1 cellular context compared by ENCODE assay signal in the genomic region with DNA sequence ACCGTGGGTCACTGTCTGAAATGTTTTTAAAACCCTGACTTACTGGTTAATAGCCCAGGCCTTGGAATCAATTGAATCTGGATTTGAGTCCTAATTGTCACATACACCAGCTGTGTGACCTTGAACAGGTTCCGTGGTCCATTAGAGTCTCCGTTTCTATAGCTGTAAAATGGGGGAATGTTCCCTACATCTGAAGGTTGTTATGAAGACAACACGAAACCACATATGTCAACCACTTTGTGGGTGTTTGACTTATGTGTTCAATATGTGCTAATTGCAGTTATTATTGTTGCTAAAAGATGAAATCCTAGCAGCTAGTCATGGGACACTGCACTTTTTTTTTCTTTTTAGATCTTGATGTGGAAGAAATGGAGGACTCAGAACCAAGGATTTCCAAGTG.
TF ChIP-seq lines count a peak whose summit lies in the region.

No MANE protein-coding gene starts in this region.

TF ChIP-seq in GM12878, 131 proteins besides CTCF, POLR2A, EP300 and RAD21 (continued from another document and continues in another):
- TF ChIP-seq, protein P1, sequence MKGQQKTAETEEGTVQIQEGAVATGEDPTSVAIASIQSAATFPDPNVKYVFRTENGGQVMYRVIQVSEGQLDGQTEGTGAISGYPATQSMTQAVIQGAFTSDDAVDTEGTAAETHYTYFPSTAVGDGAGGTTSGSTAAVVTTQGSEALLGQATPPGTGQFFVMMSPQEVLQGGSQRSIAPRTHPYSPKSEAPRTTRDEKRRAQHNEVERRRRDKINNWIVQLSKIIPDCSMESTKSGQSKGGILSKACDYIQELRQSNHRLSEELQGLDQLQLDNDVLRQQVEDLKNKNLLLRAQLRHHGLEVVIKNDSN (IDR thresholded peaks at IDR 0.05; ENCODE audit: borderline replicate concordance, extremely low read length, insufficient read depth, low read depth, low read length): no peak
- peak; percentile 56 for TF ChIP-seq NR2F1 (conservative IDR thresholded peaks at IDR 0.05)
- TF ChIP-seq, protein P2, sequence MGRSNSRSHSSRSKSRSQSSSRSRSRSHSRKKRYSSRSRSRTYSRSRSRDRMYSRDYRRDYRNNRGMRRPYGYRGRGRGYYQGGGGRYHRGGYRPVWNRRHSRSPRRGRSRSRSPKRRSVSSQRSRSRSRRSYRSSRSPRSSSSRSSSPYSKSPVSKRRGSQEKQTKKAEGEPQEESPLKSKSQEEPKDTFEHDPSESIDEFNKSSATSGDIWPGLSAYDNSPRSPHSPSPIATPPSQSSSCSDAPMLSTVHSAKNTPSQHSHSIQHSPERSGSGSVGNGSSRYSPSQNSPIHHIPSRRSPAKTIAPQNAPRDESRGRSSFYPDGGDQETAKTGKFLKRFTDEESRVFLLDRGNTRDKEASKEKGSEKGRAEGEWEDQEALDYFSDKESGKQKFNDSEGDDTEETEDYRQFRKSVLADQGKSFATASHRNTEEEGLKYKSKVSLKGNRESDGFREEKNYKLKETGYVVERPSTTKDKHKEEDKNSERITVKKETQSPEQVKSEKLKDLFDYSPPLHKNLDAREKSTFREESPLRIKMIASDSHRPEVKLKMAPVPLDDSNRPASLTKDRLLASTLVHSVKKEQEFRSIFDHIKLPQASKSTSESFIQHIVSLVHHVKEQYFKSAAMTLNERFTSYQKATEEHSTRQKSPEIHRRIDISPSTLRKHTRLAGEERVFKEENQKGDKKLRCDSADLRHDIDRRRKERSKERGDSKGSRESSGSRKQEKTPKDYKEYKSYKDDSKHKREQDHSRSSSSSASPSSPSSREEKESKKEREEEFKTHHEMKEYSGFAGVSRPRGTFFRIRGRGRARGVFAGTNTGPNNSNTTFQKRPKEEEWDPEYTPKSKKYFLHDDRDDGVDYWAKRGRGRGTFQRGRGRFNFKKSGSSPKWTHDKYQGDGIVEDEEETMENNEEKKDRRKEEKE (IDR thresholded peaks at IDR 0.05): no peak
- TF ChIP-seq, protein P3, sequence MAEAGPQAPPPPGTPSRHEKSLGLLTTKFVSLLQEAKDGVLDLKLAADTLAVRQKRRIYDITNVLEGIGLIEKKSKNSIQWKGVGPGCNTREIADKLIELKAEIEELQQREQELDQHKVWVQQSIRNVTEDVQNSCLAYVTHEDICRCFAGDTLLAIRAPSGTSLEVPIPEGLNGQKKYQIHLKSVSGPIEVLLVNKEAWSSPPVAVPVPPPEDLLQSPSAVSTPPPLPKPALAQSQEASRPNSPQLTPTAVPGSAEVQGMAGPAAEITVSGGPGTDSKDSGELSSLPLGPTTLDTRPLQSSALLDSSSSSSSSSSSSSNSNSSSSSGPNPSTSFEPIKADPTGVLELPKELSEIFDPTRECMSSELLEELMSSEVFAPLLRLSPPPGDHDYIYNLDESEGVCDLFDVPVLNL (IDR thresholded peaks at IDR 0.05; ENCODE audit: low read depth, low read length): no peak
- TF ChIP-seq ZNF622 (IDR thresholded peaks at IDR 0.05): no peak
- TF ChIP-seq ESRRA (IDR thresholded peaks at IDR 0.05; ENCODE audit: low read length): peak; percentile 93
- TF ChIP-seq, protein P4, sequence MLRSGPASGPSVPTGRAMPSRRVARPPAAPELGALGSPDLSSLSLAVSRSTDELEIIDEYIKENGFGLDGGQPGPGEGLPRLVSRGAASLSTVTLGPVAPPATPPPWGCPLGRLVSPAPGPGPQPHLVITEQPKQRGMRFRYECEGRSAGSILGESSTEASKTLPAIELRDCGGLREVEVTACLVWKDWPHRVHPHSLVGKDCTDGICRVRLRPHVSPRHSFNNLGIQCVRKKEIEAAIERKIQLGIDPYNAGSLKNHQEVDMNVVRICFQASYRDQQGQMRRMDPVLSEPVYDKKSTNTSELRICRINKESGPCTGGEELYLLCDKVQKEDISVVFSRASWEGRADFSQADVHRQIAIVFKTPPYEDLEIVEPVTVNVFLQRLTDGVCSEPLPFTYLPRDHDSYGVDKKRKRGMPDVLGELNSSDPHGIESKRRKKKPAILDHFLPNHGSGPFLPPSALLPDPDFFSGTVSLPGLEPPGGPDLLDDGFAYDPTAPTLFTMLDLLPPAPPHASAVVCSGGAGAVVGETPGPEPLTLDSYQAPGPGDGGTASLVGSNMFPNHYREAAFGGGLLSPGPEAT (IDR thresholded peaks at IDR 0.05; ENCODE audit: low read depth): no peak; the same call in 1 of the 2 replicates
- TF ChIP-seq SREBF1 (IDR thresholded peaks at IDR 0.05; ENCODE audit: low read length): no peak
- TF ChIP-seq, protein P5, sequence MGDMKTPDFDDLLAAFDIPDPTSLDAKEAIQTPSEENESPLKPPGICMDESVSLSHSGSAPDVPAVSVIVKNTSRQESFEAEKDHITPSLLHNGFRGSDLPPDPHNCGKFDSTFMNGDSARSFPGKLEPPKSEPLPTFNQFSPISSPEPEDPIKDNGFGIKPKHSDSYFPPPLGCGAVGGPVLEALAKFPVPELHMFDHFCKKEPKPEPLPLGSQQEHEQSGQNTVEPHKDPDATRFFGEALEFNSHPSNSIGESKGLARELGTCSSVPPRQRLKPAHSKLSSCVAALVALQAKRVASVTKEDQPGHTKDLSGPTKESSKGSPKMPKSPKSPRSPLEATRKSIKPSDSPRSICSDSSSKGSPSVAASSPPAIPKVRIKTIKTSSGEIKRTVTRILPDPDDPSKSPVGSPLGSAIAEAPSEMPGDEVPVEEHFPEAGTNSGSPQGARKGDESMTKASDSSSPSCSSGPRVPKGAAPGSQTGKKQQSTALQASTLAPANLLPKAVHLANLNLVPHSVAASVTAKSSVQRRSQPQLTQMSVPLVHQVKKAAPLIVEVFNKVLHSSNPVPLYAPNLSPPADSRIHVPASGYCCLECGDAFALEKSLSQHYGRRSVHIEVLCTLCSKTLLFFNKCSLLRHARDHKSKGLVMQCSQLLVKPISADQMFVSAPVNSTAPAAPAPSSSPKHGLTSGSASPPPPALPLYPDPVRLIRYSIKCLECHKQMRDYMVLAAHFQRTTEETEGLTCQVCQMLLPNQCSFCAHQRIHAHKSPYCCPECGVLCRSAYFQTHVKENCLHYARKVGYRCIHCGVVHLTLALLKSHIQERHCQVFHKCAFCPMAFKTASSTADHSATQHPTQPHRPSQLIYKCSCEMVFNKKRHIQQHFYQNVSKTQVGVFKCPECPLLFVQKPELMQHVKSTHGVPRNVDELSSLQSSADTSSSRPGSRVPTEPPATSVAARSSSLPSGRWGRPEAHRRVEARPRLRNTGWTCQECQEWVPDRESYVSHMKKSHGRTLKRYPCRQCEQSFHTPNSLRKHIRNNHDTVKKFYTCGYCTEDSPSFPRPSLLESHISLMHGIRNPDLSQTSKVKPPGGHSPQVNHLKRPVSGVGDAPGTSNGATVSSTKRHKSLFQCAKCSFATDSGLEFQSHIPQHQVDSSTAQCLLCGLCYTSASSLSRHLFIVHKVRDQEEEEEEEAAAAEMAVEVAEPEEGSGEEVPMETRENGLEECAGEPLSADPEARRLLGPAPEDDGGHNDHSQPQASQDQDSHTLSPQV (IDR thresholded peaks at IDR 0.05): no peak
- no peak for TF ChIP-seq POLR2AphosphoS5 (IDR thresholded peaks at IDR 0.05; ENCODE audit: low read length)
- TF ChIP-seq YY1 (IDR thresholded peaks at IDR 0.05; ENCODE audit: low read depth, low read length): no peak
- no peak for TF ChIP-seq ASH2L (IDR thresholded peaks at IDR 0.05; ENCODE audit: borderline replicate concordance, low read depth)
- TF ChIP-seq ZNF217 (IDR thresholded peaks at IDR 0.05): 0 out of 2 replicates have a peak, but pooled peaks have one; percentile 47
- TF ChIP-seq RBBP5 (conservative IDR thresholded peaks at IDR 0.05): no peak
- TF ChIP-seq, protein P6, sequence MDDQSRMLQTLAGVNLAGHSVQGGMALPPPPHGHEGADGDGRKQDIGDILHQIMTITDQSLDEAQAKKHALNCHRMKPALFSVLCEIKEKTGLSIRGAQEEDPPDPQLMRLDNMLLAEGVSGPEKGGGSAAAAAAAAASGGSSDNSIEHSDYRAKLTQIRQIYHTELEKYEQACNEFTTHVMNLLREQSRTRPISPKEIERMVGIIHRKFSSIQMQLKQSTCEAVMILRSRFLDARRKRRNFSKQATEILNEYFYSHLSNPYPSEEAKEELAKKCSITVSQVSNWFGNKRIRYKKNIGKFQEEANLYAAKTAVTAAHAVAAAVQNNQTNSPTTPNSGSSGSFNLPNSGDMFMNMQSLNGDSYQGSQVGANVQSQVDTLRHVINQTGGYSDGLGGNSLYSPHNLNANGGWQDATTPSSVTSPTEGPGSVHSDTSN (IDR thresholded peaks at IDR 0.05; ENCODE audit: insufficient replicate concordance, low read depth, low read length): peak; percentile 33
- peak; percentile 73 to 75; a peak in 3 of 4 replicates for TF ChIP-seq IKZF2 (IDR thresholded peaks at IDR 0.05)
- TF ChIP-seq BHLHE40 (IDR thresholded peaks at IDR 0.05; ENCODE audit: borderline replicate concordance in 1 of 2, low read depth in 2 of 2, low read length in 1 of 2): no peak
- no peak for TF ChIP-seq SIX5 (IDR thresholded peaks at IDR 0.05; ENCODE audit: low read depth, low read length, severe bottlenecking)
- TF ChIP-seq, protein P7, sequence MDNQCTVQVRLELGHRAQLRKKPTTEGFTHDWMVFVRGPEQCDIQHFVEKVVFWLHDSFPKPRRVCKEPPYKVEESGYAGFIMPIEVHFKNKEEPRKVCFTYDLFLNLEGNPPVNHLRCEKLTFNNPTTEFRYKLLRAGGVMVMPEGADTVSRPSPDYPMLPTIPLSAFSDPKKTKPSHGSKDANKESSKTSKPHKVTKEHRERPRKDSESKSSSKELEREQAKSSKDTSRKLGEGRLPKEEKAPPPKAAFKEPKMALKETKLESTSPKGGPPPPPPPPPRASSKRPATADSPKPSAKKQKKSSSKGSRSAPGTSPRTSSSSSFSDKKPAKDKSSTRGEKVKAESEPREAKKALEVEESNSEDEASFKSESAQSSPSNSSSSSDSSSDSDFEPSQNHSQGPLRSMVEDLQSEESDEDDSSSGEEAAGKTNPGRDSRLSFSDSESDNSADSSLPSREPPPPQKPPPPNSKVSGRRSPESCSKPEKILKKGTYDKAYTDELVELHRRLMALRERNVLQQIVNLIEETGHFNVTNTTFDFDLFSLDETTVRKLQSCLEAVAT (IDR thresholded peaks at IDR 0.05): peak; percentile 77
- TF ChIP-seq, protein P8, sequence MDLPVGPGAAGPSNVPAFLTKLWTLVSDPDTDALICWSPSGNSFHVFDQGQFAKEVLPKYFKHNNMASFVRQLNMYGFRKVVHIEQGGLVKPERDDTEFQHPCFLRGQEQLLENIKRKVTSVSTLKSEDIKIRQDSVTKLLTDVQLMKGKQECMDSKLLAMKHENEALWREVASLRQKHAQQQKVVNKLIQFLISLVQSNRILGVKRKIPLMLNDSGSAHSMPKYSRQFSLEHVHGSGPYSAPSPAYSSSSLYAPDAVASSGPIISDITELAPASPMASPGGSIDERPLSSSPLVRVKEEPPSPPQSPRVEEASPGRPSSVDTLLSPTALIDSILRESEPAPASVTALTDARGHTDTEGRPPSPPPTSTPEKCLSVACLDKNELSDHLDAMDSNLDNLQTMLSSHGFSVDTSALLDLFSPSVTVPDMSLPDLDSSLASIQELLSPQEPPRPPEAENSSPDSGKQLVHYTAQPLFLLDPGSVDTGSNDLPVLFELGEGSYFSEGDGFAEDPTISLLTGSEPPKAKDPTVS (IDR thresholded peaks at IDR 0.05; ENCODE audit: low read depth, low read length): no peak
- peak; percentile 47; the same call in 1 of the 2 replicates for TF ChIP-seq NBN (IDR thresholded peaks at IDR 0.05)
- TF ChIP-seq KAT2A (conservative IDR thresholded peaks at IDR 0.05; ENCODE audit: control insufficient read depth, low read depth, low read length): no peak
- TF ChIP-seq DPF2 (IDR thresholded peaks at IDR 0.05): 0 out of 2 replicates have a peak, but pooled peaks have one; percentile 46
- TF ChIP-seq, protein P9, sequence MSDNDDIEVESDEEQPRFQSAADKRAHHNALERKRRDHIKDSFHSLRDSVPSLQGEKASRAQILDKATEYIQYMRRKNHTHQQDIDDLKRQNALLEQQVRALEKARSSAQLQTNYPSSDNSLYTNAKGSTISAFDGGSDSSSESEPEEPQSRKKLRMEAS (IDR thresholded peaks at IDR 0.05; ENCODE audit: low read depth, low read length): no peak
- no peak for TF ChIP-seq MEF2A (IDR thresholded peaks at IDR 0.05; ENCODE audit: insufficient read depth, low read depth, low read length)
- TF ChIP-seq MYB (IDR thresholded peaks at IDR 0.05; ENCODE audit: borderline replicate concordance, low read depth, low read length): no peak
- no peak for TF ChIP-seq WRNIP1 (IDR thresholded peaks at IDR 0.05; ENCODE audit: borderline replicate concordance, low read depth, low read length)
- no peak for TF ChIP-seq CEBPB (IDR thresholded peaks at IDR 0.05; ENCODE audit: borderline replicate concordance in 1 of 2, low read depth in 2 of 2, low read length in 2 of 2)
- TF ChIP-seq, protein P10, sequence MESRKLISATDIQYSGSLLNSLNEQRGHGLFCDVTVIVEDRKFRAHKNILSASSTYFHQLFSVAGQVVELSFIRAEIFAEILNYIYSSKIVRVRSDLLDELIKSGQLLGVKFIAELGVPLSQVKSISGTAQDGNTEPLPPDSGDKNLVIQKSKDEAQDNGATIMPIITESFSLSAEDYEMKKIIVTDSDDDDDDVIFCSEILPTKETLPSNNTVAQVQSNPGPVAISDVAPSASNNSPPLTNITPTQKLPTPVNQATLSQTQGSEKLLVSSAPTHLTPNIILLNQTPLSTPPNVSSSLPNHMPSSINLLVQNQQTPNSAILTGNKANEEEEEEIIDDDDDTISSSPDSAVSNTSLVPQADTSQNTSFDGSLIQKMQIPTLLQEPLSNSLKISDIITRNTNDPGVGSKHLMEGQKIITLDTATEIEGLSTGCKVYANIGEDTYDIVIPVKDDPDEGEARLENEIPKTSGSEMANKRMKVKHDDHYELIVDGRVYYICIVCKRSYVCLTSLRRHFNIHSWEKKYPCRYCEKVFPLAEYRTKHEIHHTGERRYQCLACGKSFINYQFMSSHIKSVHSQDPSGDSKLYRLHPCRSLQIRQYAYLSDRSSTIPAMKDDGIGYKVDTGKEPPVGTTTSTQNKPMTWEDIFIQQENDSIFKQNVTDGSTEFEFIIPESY (IDR thresholded peaks at IDR 0.05): no peak
- TF ChIP-seq RFX5 (IDR thresholded peaks at IDR 0.05; ENCODE audit: low read depth, low read length): no peak
- TF ChIP-seq NFIC (IDR thresholded peaks at IDR 0.05; ENCODE audit: low read depth, low read length): 0 out of 2 replicates have a peak, but pooled peaks have one; percentile 17
- TF ChIP-seq TARDBP (IDR thresholded peaks at IDR 0.05; ENCODE audit: borderline replicate concordance): no peak
- no peak for TF ChIP-seq STAT1 (conservative IDR thresholded peaks at IDR 0.05)
- peak; percentile 68 for TF ChIP-seq RUNX3 (IDR thresholded peaks at IDR 0.05; ENCODE audit: low read length)
- TF ChIP-seq ZNF274 (IDR thresholded peaks at IDR 0.05; ENCODE audit: insufficient read depth, insufficient read length): no peak
- TF ChIP-seq FOS (IDR thresholded peaks at IDR 0.05; ENCODE audit: borderline replicate concordance, extremely low read depth, insufficient read length): no peak
- TF ChIP-seq GATAD2B (conservative IDR thresholded peaks at IDR 0.05; ENCODE audit: low read depth): 0 out of 2 replicates have a peak, but pooled peaks have one; percentile 25
- no peak for TF ChIP-seq ZSCAN29 (IDR thresholded peaks at IDR 0.05)
- TF ChIP-seq SMC3 (IDR thresholded peaks at IDR 0.05; ENCODE audit: borderline replicate concordance, low read length): no peak
- no peak for TF ChIP-seq TAF1 (IDR thresholded peaks at IDR 0.05; ENCODE audit: borderline replicate concordance, low read depth, low read length)
- TF ChIP-seq IRF4 (IDR thresholded peaks at IDR 0.05; ENCODE audit: low read depth, low read length): no peak
- no peak for TF ChIP-seq SRF (IDR thresholded peaks at IDR 0.05; ENCODE audit: low read depth in 2 of 2, low read length in 2 of 2)
- peak; percentile 60; the same call in 1 of the 2 replicates for TF ChIP-seq ATF7 (IDR thresholded peaks at IDR 0.05; ENCODE audit: low read depth)
- no peak for TF ChIP-seq YBX1 (IDR thresholded peaks at IDR 0.05)
- no peak for TF ChIP-seq RCOR1 (conservative IDR thresholded peaks at IDR 0.05; ENCODE audit: low read depth, low read length)
